ENCODE assay signal across 9 cellular contexts in the genomic region with DNA sequence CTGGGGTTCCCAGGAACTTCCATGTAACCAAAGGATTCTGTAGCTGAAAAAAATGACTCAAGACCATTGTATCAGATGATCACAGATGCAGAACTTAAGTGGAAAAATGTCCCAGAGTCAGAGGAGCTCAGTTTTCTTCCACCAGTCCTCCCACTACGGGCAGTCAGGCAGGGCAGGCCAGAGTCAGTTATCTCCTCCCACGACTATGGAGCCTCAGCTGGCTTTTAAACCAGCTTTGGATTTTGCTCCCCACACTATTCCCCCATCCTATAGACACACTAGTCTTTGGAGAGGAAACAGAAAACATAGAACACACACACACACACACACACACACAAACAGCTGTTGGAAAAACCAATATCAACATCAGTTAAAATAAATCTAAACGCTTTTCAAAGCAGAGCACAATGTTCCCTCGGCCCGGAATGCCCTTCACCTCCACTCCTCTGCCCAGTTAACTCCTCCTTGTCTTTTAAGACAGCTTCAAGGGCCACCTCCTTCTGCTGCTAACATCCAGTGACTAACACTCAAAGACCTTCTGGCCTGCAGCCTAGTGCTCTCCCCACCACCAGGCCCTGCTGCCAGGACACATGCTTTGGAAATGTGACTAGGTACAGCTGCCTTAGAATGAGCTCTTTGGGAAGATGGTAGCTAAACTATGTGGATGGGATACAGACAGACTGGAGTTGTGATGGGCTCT. TPM values are rescaled to one million over a fixed set of nuclear protein-coding genes. Genes with fewer than 3 reads are reported as not detected.
DNase-seq lines count a peak whose midpoint lies in the region; ATAC-seq and TF ChIP-seq lines count a peak whose summit lies in the region.
"Had no signal": no experiment of that assay in that cellular context is flagged by ENCODE, and none has a peak within 500 bp of the region (broad histone marks: within the 10 kb centered on the region; RNA-seq: fewer than 3 reads in every experiment).

No MANE protein-coding gene starts in this region.

- H3K36me3 ChIP-seq in smooth muscle cell (ENCODE audit: low read depth), result peaks cover 7% of the 10 kb centered on the region

- DNase-seq in HFF-Myc (ENCODE audit: extremely low read depth, low read depth) (peak; percentile 59), amniotic stem cell (lab: John Stamatoyannopoulos, UW) (peak; percentile 46), left ventricle myocardium superior (peak; percentile 64), smooth muscle cell (lab: John Stamatoyannopoulos, UW; ENCODE audit: unreplicated experiment) (no peak), midbrain (lab: John Stamatoyannopoulos, UW) (no peak)
- no peak for DNase-seq in effector CD4-positive, alpha-beta T cell

- 25% methylated on average over 5 of the region's 5 CpGs for WGBS in smooth muscle cell (ENCODE audit: low lambda C conversion rate)

- H2AFZ ChIP-seq in smooth muscle cell (ENCODE audit: low read depth), result no peak overlapping the region

- H3K79me2 ChIP-seq in smooth muscle cell (ENCODE audit: low read depth), result no peaks in the 10 kb centered on the region

- TF ChIP-seq CTCF in HFF-Myc (IDR thresholded peaks at IDR 0.05; ENCODE audit: low read depth, low read length, missing control alignments), result no peak
- no peak for TF ChIP-seq CTCF in smooth muscle cell (IDR thresholded peaks at IDR 0.05; ENCODE audit: borderline replicate concordance, insufficient read depth, poor library complexity, severe bottlenecking)

- peaks cover 32% of the 10 kb centered on the region for H3F3A ChIP-seq in smooth muscle cell (ENCODE audit: low read depth)

- ATAC-seq in left ventricle myocardium superior (peak; percentile 84), GM21737 (IDR thresholded peaks at IDR 0.05; ENCODE audit: unreplicated experiment) (no peak), HG03378 (IDR thresholded peaks at IDR 0.05; ENCODE audit: unreplicated experiment) (no peak)
- ATAC-seq: HepG2 had no signal

- H3K27ac ChIP-seq in smooth muscle cell (ENCODE audit: low read depth), result peak overlapping the region; percentile 87

- H3K9ac ChIP-seq in smooth muscle cell (ENCODE audit: low read depth), result peak overlapping the region; percentile 60

- no peaks in the 10 kb centered on the region for H3K27me3 ChIP-seq in smooth muscle cell (ENCODE audit: low read depth)

- intact Hi-C loops in left ventricle myocardium superior (cut with micrococcal nuclease), result loop anchor here (10.0 kb wide), 1 partner anchor 48 kb away; no protein-coding TSS in a partner anchor

- peaks cover 42% of the 10 kb centered on the region for H4K20me1 ChIP-seq in smooth muscle cell (ENCODE audit: low read depth)

- H3K9me3 ChIP-seq in smooth muscle cell (replicated peaks; ENCODE audit: low read depth), result no peaks in the 10 kb centered on the region

- H3K4me2 ChIP-seq in smooth muscle cell, result peak overlapping the region; percentile 20

- H3K4me3 ChIP-seq in HFF-Myc (replicated peaks; ENCODE audit: low read depth, low read length), result no peak overlapping the region
- no peak overlapping the region for H3K4me3 ChIP-seq in smooth muscle cell

- H3K4me1 ChIP-seq in smooth muscle cell (ENCODE audit: low read depth), result no peaks in the 10 kb centered on the region

RNA-seq across cellular contexts. Expression of a gene that starts 56.8 kb away (rescaled TPM):
- total RNA-seq in left ventricle myocardium superior (not detected), smooth muscle cell (3.5 and 6.9 TPM in 2 replicates)
- 0.37 and 2.7 TPM in 2 replicates for polyA plus RNA-seq in smooth muscle cell
- total RNA-seq: HepG2 had no signal
- polyA plus RNA-seq: HepG2 had no signal

RNA-seq across cellular contexts. Expression of a gene that starts 58.8 kb away (rescaled TPM):
- total RNA-seq in left ventricle myocardium superior (9.3 TPM), smooth muscle cell (112 and 117 TPM in 2 replicates)
- 62.2 and 62.6 TPM in 2 replicates for polyA plus RNA-seq in smooth muscle cell

Comparison
In these comparisons a context has a peak if more than half of its experiments do, and no peak if none do; other contexts are left out.
1. DNase-seq: peak in HFF-Myc (single experiment), amniotic stem cell (single experiment) and left ventricle myocardium superior (single experiment); none in smooth muscle cell (single experiment), midbrain (single experiment) and effector CD4-positive, alpha-beta T cell (single experiment).
2. RNA of a gene that starts 58.8 kb away (total RNA-seq): 112 to 117 TPM in smooth muscle cell; 9.3 TPM in left ventricle myocardium superior (single experiment); every median in the first group is over 10 times any median in the second.